16 cellular contexts compared by ENCODE assay signal in genomic region chr16:24995469-24995868, GRCh38. TPM values are rescaled to one million over a fixed set of nuclear protein-coding genes. Genes with fewer than 3 reads are reported as not detected.
A peak's percentile ranks its signal among the peaks of the same experiment; 100 is the strongest.
DNase-seq lines count a peak whose midpoint lies in the region; ATAC-seq and TF ChIP-seq lines count a peak whose summit lies in the region.
"Had no signal": no experiment of that assay in that cellular context is flagged by ENCODE, and none has a peak within 500 bp of the region (broad histone marks: within the 10 kb centered on the region; RNA-seq: fewer than 3 reads in every experiment).

No MANE protein-coding gene starts in this region.

- WGBS in psoas muscle, 3 donors = 95 to 97% (median 96%) methylated on average over 6 of the region's 6 CpGs

- no peak for DNase-seq in Panc1 (ENCODE audit: low read depth, low spot score)
- no peak for DNase-seq in epithelial cell of proximal tubule (ENCODE audit: low read depth)
- no peak for DNase-seq in psoas muscle
- no peak for DNase-seq in NCI-H774 (lab: John Stamatoyannopoulos, UW)
- no peak for DNase-seq in kidney glomerular epithelial cell (lab: John Stamatoyannopoulos, UW)
- no peak for DNase-seq in pons (ENCODE audit: low spot score)
- DNase-seq: amniotic stem cell; cortex of kidney; hypothalamus; NCI-H1694; stimulated activated CD4-positive, alpha-beta T cell treated with anti-CD3 and anti-CD28 coated beads, Interleukin-15, amount 100 ng/mL, for 24 hours had no signal

- no peaks in the 10 kb centered on the region for H3K9me3 ChIP-seq in Panc1 (ENCODE audit: control insufficient read depth, insufficient read depth, low read depth, low read length)
- no peaks in the 10 kb centered on the region for H3K9me3 ChIP-seq in psoas muscle
- H3K9me3 ChIP-seq: BLaER1 treated with 17β-estradiol and CSF1 and Interleukin-3, amounts not matched to agents 10 nM and 100 nM had no signal

- CTCF ChIA-PET in Panc1 (lab: Charles Lee) = no interaction called here

- no peak overlapping the region for H3K4me3 ChIP-seq in Panc1 (ENCODE audit: low read depth in 2 of 2, low read length in 2 of 2)
- H3K4me3 ChIP-seq in epithelial cell of proximal tubule (ENCODE audit: low read depth, low read length) = no peak overlapping the region
- no peak overlapping the region for H3K4me3 ChIP-seq in psoas muscle
- H3K4me3 ChIP-seq: BLaER1 treated with 17β-estradiol and CSF1 and Interleukin-3, amounts not matched to agents 10 nM and 100 nM; SK-N-MC had no signal

- peaks cover 87% of the 10 kb centered on the region for H3K4me1 ChIP-seq in Panc1 (ENCODE audit: control insufficient read depth, insufficient read depth, low read length)
- H3K4me1 ChIP-seq in psoas muscle = peaks cover 83% of the 10 kb centered on the region

- POLR2A ChIA-PET in Panc1 (lab: Charles Lee) = no interaction called here

- no TSS peak for BruUV-seq in Panc1 (replicated peaks; lab: Mats Ljungman, UMichigan)

- H3K27me3 ChIP-seq in Panc1 (ENCODE audit: control insufficient read depth, insufficient read depth, low read length) (no peaks in the 10 kb centered on the region), psoas muscle (ENCODE audit: insufficient read depth in 3 of 3, low read length in 2 of 3) (no peaks in the 10 kb centered on the region)
- H3K27me3 ChIP-seq: BLaER1 treated with 17β-estradiol and CSF1 and Interleukin-3, amounts not matched to agents 10 nM and 100 nM had no signal

- in situ Hi-C loops in Panc1 (cut with HindIII; ENCODE audit: low pct_unique_long_range_greater_than_20kb, low sequenced_read_pairs) = no loop called here

- peak; percentile 10 for TF ChIP-seq CTCF in GM12873 (IDR thresholded peaks at IDR 0.05; ENCODE audit: insufficient read depth, low read depth, low read length, missing control alignments)
- TF ChIP-seq CTCF in Panc1 (IDR thresholded peaks at IDR 0.05) = peak; percentile 70
- peak; percentile 27 for TF ChIP-seq CTCF in epithelial cell of proximal tubule (conservative IDR thresholded peaks at IDR 0.05; ENCODE audit: low read depth, low read length)
- no peak for TF ChIP-seq CTCF in psoas muscle (IDR thresholded peaks at IDR 0.05)

- H3K36me3 ChIP-seq in Panc1 (ENCODE audit: control insufficient read depth, insufficient read depth, low read length) (no peaks in the 10 kb centered on the region), psoas muscle (ENCODE audit: insufficient read depth in 1 of 2, low read depth in 1 of 2) (no peaks in the 10 kb centered on the region)

- intact Hi-C loops in Panc1 (cut with micrococcal nuclease; ENCODE audit: unreplicated experiment) = no loop called here
- intact Hi-C loops in psoas muscle (cut with DNase I) = no loop called here

- ATAC-seq in Panc1 (no peak), psoas muscle (no peak), GM18868 (IDR thresholded peaks at IDR 0.05; ENCODE audit: unreplicated experiment) (no peak)
- ATAC-seq: left lobe of liver had no signal

- peak overlapping the region; percentile 92 for H3K27ac ChIP-seq in Panc1 (ENCODE audit: low read length)
- H3K27ac ChIP-seq in psoas muscle = peak overlapping the region; percentile 10
- H3K27ac ChIP-seq: BLaER1 treated with 17β-estradiol and CSF1 and Interleukin-3, amounts not matched to agents 10 nM and 100 nM; SK-N-MC had no signal

RNA-seq across cellular contexts. Expression of gene ARHGAP17, which starts 19.7 kb away (rescaled TPM):
- 113 TPM for total RNA-seq in Panc1 (2021; ENCODE audit: unreplicated experiment)
- polyA plus RNA-seq in Panc1 (2012; ENCODE audit: insufficient read length) = 75.4 TPM
- 21.2 and 38.2 TPM in 2 replicates for total RNA-seq in epithelial cell of proximal tubule
- total RNA-seq in psoas muscle = 10 to 100 TPM; 38.6 to 83.0 (median 57.7) TPM
- 10 to 100 TPM; 15.9 to 31.7 (median 23.3) TPM for polyA plus RNA-seq in psoas muscle
